Comparison of ENCODE assay signal across 10 cellular contexts in the genomic region with DNA sequence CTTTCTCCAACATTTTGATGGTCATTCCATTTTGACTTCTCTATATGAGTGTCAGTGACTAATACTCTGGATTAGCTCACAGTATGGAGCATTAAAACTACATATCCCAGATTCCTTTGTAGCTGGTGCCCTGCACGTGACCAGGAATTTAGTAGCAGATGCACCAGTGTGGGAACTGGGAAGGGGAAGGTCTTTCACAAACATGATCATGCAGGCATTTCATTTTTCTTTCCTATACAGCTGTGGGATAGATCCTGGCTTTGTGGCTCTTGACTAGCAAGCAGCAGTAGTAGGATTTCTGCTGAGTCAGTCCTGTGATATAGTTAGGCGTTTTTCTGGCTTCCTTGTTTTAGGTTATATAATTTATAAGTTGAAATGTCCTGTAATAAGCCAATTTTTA.
DNase-seq lines count a peak whose midpoint lies in the region; TF ChIP-seq lines count a peak whose summit lies in the region.
"Had no signal": no experiment of that assay in that cellular context is flagged by ENCODE, and none has a peak within 500 bp of the region (broad histone marks: within the 10 kb centered on the region; RNA-seq: fewer than 3 reads in every experiment).

No MANE protein-coding gene starts in this region.

- DNase-seq in NCI-H2227 (lab: John Stamatoyannopoulos, UW; ENCODE audit: unreplicated experiment) (peak; percentile 47), NCI-H2227 treated with DMSO at 0.1 percent for 48 hours (lab: John Stamatoyannopoulos, UW) (no peak), NCI-H82 treated with DMSO at 0.1 percent for 48 hours (lab: John Stamatoyannopoulos, UW; ENCODE audit: unreplicated experiment) (peak; percentile 21), epithelial cell of esophagus (ENCODE audit: low read depth) (peak; percentile 72), skeletal muscle cell (ENCODE audit: low read depth) (peak; percentile 53), epidermal melanocyte (ENCODE audit: insufficient read length, low spot score) (no peak), SKM-1 treated with dmso at 0.1 percent for 144 hours (lab: John Stamatoyannopoulos, UW; ENCODE audit: unreplicated experiment) (no peak)
- DNase-seq in activated CD4-positive, alpha-beta T cell treated with anti-CD3 and anti-CD28 coated beads for 1 hour = no peak
- DNase-seq: lower lobe of right lung had no signal

- TF ChIP-seq CTCF in epithelial cell of esophagus (IDR thresholded peaks at IDR 0.05; ENCODE audit: insufficient read depth, low read depth, low read length, missing control alignments) = no peak

- no peak overlapping the region for H3K4me3 ChIP-seq in epithelial cell of esophagus (ENCODE audit: low read length)
- H3K4me3 ChIP-seq in skeletal muscle cell (ENCODE audit: low read depth, low read length) = no peak overlapping the region
- H3K4me3 ChIP-seq: lower lobe of right lung, thoracic aorta had no signal

Comparison
In these comparisons a context has a peak if more than half of its experiments do, and no peak if none do; other contexts are left out.
1. DNase-seq: peak in NCI-H2227 (single experiment), NCI-H82 treated with DMSO at 0.1 percent for 48 hours (single experiment), epithelial cell of esophagus (single experiment) and skeletal muscle cell (single experiment); none in NCI-H2227 treated with DMSO at 0.1 percent for 48 hours (single experiment), activated CD4-positive, alpha-beta T cell treated with anti-CD3 and anti-CD28 coated beads for 1 hour (single experiment), epidermal melanocyte (single experiment) and SKM-1 treated with dmso at 0.1 percent for 144 hours (single experiment).